In genomic region chr16:69889295-69889964, GRCh38 we compare ENCODE assay signal across 16 cellular contexts.
DNase-seq lines count a peak whose midpoint lies in the region; ATAC-seq, FAIRE-seq and TF ChIP-seq lines count a peak whose summit lies in the region.
"Had no signal": no experiment of that assay in that cellular context is flagged by ENCODE, and none has a peak within 500 bp of the region (broad histone marks: within the 10 kb centered on the region; RNA-seq: fewer than 3 reads in every experiment).

No MANE protein-coding gene starts in this region.

- POLR2A ChIA-PET in GM10248 (lab: Yijun Ruan, JAX): no interaction called here

- CTCF ChIA-PET in GM10248 (lab: Yijun Ruan, JAX): interaction anchor here (1.1 kb wide), 1 partner anchor 13 kb away, joined by 3 read pairs; no protein-coding TSS in a partner anchor

- no peaks in the 10 kb centered on the region for H3K27me3 ChIP-seq in cardiac muscle cell
- no peaks in the 10 kb centered on the region for H3K27me3 ChIP-seq in astrocyte (ENCODE audit: insufficient read depth, low read length)
- no peaks in the 10 kb centered on the region for H3K27me3 ChIP-seq in neural cell (ENCODE audit: insufficient read depth, low read depth, low read length)
- no peaks in the 10 kb centered on the region for H3K27me3 ChIP-seq in tibial artery
- H3K27me3 ChIP-seq: Peyer's patch had no signal

- no peaks in the 10 kb centered on the region for H3K27me3 Mint-ChIP-seq in astrocyte (ENCODE audit: low read depth, unreplicated experiment)

- ATAC-seq in Right ventricle myocardium superior (ENCODE audit: poor library complexity) (no peak), GM21529 (IDR thresholded peaks at IDR 0.05; ENCODE audit: unreplicated experiment) (no peak)

- DNase-seq in cardiac muscle cell (ENCODE audit: low read depth in 1 of 2, low spot score in 1 of 2) (no peak), Right ventricle myocardium superior (no peak), astrocyte (ENCODE audit: low read depth) (no peak), tibial artery (no peak), GM10248 (ENCODE audit: extremely low spot score) (no peak), EL (no peak)
- DNase-seq: activated effector memory CD4-positive, alpha-beta T cell treated with anti-CD3 and anti-CD28 coated beads, Interleukin-2, amount 50 U/mL, for 16 hours; COR-L47; NCI-H2081 treated with DMSO at 0.1 percent for 48 hours; NCI-H748 treated with DMSO at 0.1 percent for 48 hours; Peyer's patch; stimulated activated CD4-positive, alpha-beta T cell treated with anti-CD3 and anti-CD28 coated beads, Interleukin-2, amount 100 ng/mL, for 48 hours; T-helper 1 cell had no signal

- peak overlapping the region; percentile 18 for H3K27ac Mint-ChIP-seq in astrocyte (ENCODE audit: unreplicated experiment)

- no peak for TF ChIP-seq EP300 in neural cell (conservative IDR thresholded peaks at IDR 0.05; ENCODE audit: poor library complexity, severe bottlenecking)

- peaks cover 13% of the 10 kb centered on the region for H3K4me1 Mint-ChIP-seq in astrocyte (ENCODE audit: low read depth, unreplicated experiment)

- no peak overlapping the region for H2AFZ ChIP-seq in astrocyte (ENCODE audit: low read depth, low read length)
- H2AFZ ChIP-seq in neural cell (ENCODE audit: low read depth, low read length): no peak overlapping the region

- H3K27ac ChIP-seq in cardiac muscle cell: peak overlapping the region; percentile 96
- no peak overlapping the region for H3K27ac ChIP-seq in astrocyte (ENCODE audit: low read depth, low read length)
- peak overlapping the region; percentile 89 for H3K27ac ChIP-seq in neural cell (ENCODE audit: low read length)
- peak overlapping the region; percentile 75 for H3K27ac ChIP-seq in tibial artery

- peaks cover 23% of the 10 kb centered on the region for H3K36me3 Mint-ChIP-seq in astrocyte (ENCODE audit: low read depth, unreplicated experiment)

- H3K36me3 ChIP-seq in cardiac muscle cell (no peaks in the 10 kb centered on the region), astrocyte (ENCODE audit: insufficient read depth, low read length) (peaks cover 9% of the 10 kb centered on the region), neural cell (ENCODE audit: insufficient read depth, low read length) (peaks cover 5% of the 10 kb centered on the region), tibial artery (peaks cover 13 to 17% (median 14%) of the 10 kb centered on the region in 3 donors)

- peak overlapping the region; percentile 16 for H3K4me3 Mint-ChIP-seq in astrocyte (ENCODE audit: unreplicated experiment)

- intact Hi-C loops in Right ventricle myocardium superior (cut with DNase I) (no loop called here), tibial artery (cut with DNase I; ENCODE audit: low total_unique reads) (no loop called here)

- H3K79me2 ChIP-seq in astrocyte (ENCODE audit: insufficient read depth, low read length) (no peaks in the 10 kb centered on the region), neural cell (replicated peaks; ENCODE audit: insufficient read depth, low read length) (no peaks in the 10 kb centered on the region)

- H3K4me2 ChIP-seq in astrocyte (ENCODE audit: low read length) (no peak overlapping the region), neural cell (ENCODE audit: low read length) (no peak overlapping the region)

- H3K4me3 ChIP-seq in cardiac muscle cell: no peak overlapping the region
- no peak overlapping the region for H3K4me3 ChIP-seq in astrocyte (ENCODE audit: insufficient read depth, low read depth, low read length)
- no peak overlapping the region for H3K4me3 ChIP-seq in neural cell (ENCODE audit: low read length)
- H3K4me3 ChIP-seq in tibial artery: no peak overlapping the region
- H3K4me3 ChIP-seq: Peyer's patch had no signal

- TF ChIP-seq RAD21 in neural cell (conservative IDR thresholded peaks at IDR 0.05): no peak

- H4K20me1 ChIP-seq in astrocyte (ENCODE audit: insufficient read depth, low read length) (no peaks in the 10 kb centered on the region), neural cell (ENCODE audit: insufficient read depth) (no peaks in the 10 kb centered on the region)

- TF ChIP-seq CTCF in cardiac muscle cell (IDR thresholded peaks at IDR 0.05; ENCODE audit: low read depth, low read length) (no peak), astrocyte (IDR thresholded peaks at IDR 0.05; ENCODE audit: insufficient read depth, low read depth, low read length) (no peak), neural cell (IDR thresholded peaks at IDR 0.05; ENCODE audit: poor library complexity, severe bottlenecking) (no peak), tibial artery (IDR thresholded peaks at IDR 0.05) (no peak), GM10248 (IDR thresholded peaks at IDR 0.05; ENCODE audit: control extremely low read depth, extremely low read depth, low read depth, missing control alignments) (no peak)

- no peak for FAIRE-seq in astrocyte (lab: Jason Lieb, UNC)
- FAIRE-seq: keratinocyte had no signal

- peaks cover 5% of the 10 kb centered on the region for H3K9me3 Mint-ChIP-seq in astrocyte (ENCODE audit: unreplicated experiment)

- no peak overlapping the region for H3K9ac ChIP-seq in astrocyte (ENCODE audit: low read length)
- H3K9ac ChIP-seq in neural cell (ENCODE audit: low read length): no peak overlapping the region

- H3F3A ChIP-seq in neural cell (ENCODE audit: insufficient read depth, low read length, poor library complexity, severe bottlenecking): peaks cover 5% of the 10 kb centered on the region

- no peaks in the 10 kb centered on the region for H3K9me2 ChIP-seq in neural cell (ENCODE audit: insufficient read depth, low read length)

- peaks cover 29% of the 10 kb centered on the region for H3K4me1 ChIP-seq in cardiac muscle cell (ENCODE audit: low read depth)
- H3K4me1 ChIP-seq in astrocyte (ENCODE audit: insufficient read depth, low read length): peaks cover 7% of the 10 kb centered on the region
- H3K4me1 ChIP-seq in tibial artery: peaks cover 0 to 15% (median 10%) of the 10 kb centered on the region in 4 donors
- H3K4me1 ChIP-seq: Peyer's patch had no signal

- H3K9me3 ChIP-seq in cardiac muscle cell (ENCODE audit: low read depth) (no peaks in the 10 kb centered on the region), astrocyte (ENCODE audit: insufficient read depth, low read depth, low read length) (no peaks in the 10 kb centered on the region), neural cell (ENCODE audit: low read length) (no peaks in the 10 kb centered on the region), tibial artery (no peaks in the 10 kb centered on the region)
- H3K9me3 ChIP-seq: Peyer's patch had no signal

TF ChIP-seq in neural cell, 6 proteins besides CTCF, POLR2A, EP300 and RAD21:
- TF ChIP-seq TAF1 (IDR thresholded peaks at IDR 0.05; ENCODE audit: low read depth) (no peak), POLR2AphosphoS5 (IDR thresholded peaks at IDR 0.05) (no peak)
